ENCODE assay signal across 13 cellular contexts in the genomic region with DNA sequence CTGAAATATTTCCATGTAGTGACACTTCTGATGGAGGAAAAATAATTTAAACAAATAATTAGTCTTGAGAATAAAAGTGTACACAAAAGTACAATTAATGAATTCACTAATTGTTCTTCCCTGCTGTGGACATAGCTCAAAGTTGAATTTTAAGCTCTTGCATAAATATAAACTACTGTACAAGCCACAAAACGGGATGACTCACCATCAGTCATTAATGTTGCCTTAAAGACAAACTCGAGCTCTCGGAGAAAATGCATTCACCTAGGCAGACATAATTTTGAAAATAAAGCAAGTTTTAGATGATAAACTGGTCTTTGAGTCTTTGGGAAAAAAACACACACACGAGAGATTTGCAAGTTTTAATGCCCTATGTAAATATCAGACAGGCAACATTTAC.
DNase-seq lines count a peak whose midpoint lies in the region; ATAC-seq and TF ChIP-seq lines count a peak whose summit lies in the region.
"Had no signal": no experiment of that assay in that cellular context is flagged by ENCODE, and none has a peak within 500 bp of the region (broad histone marks: within the 10 kb centered on the region; RNA-seq: fewer than 3 reads in every experiment).

No MANE protein-coding gene starts in this region.

- H3K4me1 ChIP-seq in lower lobe of right lung: no peaks in the 10 kb centered on the region
- H3K4me1 ChIP-seq: tibial artery had no signal

- DNase-seq in Daoy (ENCODE audit: low read depth) (peak; percentile 33), M059J (ENCODE audit: low read depth) (peak; percentile 85), astrocyte of the hippocampus (ENCODE audit: low read depth, low spot score) (peak; percentile 66), kidney glomerular epithelial cell (lab: John Stamatoyannopoulos, UW) (peak; percentile 2), hepatic stellate cell (ENCODE audit: low spot score) (no peak), hypothalamus (lab: John Stamatoyannopoulos, UW) (no peak), lower lobe of right lung (no peak)
- no peak for DNase-seq in activated T-cell treated with anti-CD3 and anti-CD28 coated beads, Interleukin-2, amount 50 U/mL, for 48 hours
- DNase-seq: activated gamma-delta T cell; naive thymus-derived CD4-positive, alpha-beta T cell; NCI-H2171 treated with DMSO at 0.1 percent for 48 hours; tibial artery had no signal

- H3K4me3 ChIP-seq in lower lobe of right lung: no peak overlapping the region
- H3K4me3 ChIP-seq: tibial artery had no signal

- no peaks in the 10 kb centered on the region for H3K9me3 ChIP-seq in lower lobe of right lung
- H3K9me3 ChIP-seq: tibial artery had no signal

- H3K36me3 ChIP-seq in lower lobe of right lung: no peaks in the 10 kb centered on the region
- H3K36me3 ChIP-seq: tibial artery had no signal

- H3K27me3 ChIP-seq in lower lobe of right lung (ENCODE audit: low read depth): no peaks in the 10 kb centered on the region

- no peak for TF ChIP-seq CTCF in lower lobe of right lung (IDR thresholded peaks at IDR 0.05)

- intact Hi-C loops in lower lobe of right lung (cut with DNase I): no loop called here

- no peak overlapping the region for H3K27ac ChIP-seq in lower lobe of right lung
- H3K27ac ChIP-seq: tibial artery had no signal

- no peak for ATAC-seq in lower lobe of right lung
- ATAC-seq: naive thymus-derived CD4-positive, alpha-beta T cell; stimulated activated effector memory CD8-positive, alpha-beta T cell treated with anti-CD3 and anti-CD28 coated beads, Interleukin-12 subunit alpha, Interleukin-12 subunit beta, amount 100 ng/mL, for 72 hours had no signal

Comparison
In these comparisons a context has a peak if more than half of its experiments do, and no peak if none do; other contexts are left out.
1. DNase-seq: peak in Daoy (single experiment), M059J (single experiment), astrocyte of the hippocampus (single experiment) and kidney glomerular epithelial cell (single experiment); none in hepatic stellate cell (single experiment), hypothalamus (0 of 51), lower lobe of right lung (single experiment) and activated T-cell treated with anti-CD3 and anti-CD28 coated beads, Interleukin-2, amount 50 U/mL, for 48 hours (0 of 2).